ENCODE assay signal across 14 cellular contexts in the genomic region with DNA sequence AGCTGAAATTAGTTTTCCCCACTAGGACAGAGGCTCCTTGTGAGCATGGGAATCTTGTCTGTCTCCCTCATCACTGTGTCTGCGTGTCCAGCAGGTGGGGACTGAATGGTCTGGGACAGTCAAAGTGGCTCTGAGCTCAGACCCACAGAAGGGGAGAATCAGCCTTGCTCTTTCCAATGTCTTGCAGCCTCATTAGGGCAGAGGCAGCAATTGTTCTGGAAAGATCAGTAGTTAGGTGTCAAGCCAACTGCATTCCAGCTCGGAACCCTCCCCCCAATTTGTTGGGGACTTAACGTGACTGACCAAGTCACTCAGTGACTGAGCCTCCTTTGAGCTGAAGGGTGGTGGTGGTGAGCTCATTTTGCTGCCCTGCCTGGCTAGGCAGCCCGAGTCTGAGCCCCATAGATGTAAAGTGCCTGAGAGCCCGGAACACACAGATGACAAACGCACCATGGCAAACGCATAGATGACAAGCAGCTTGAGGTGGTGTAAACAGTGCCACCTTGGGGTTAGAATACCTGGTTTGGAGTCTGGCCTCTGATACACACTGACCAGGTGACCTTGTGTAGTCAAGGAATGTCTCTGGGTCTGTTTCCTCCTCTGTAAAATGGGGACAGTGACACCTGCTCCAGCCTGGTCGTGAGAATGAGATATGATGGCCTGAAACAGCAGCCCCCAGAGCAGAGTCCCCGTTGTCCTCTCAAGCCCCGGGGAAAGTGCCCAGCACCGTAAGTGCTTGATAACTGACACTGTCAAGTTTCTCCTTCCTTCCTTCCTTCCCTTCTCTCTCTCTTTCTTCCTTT. TPM values are rescaled to one million over a fixed set of nuclear protein-coding genes. Genes with fewer than 3 reads are reported as not detected.
DNase-seq lines count a peak whose midpoint lies in the region; ATAC-seq and TF ChIP-seq lines count a peak whose summit lies in the region.
"Had no signal": no experiment of that assay in that cellular context is flagged by ENCODE, and none has a peak within 500 bp of the region (broad histone marks: within the 10 kb centered on the region; RNA-seq: fewer than 3 reads in every experiment).

No MANE protein-coding gene starts in this region.

- H3K36me3 ChIP-seq in Caco-2 (ENCODE audit: control insufficient read depth, insufficient read depth, low read length) (no peaks in the 10 kb centered on the region), GM23338 (ENCODE audit: insufficient read depth) (no peaks in the 10 kb centered on the region), mucosa of descending colon (ENCODE audit: low read depth) (no peaks in the 10 kb centered on the region)
- H3K36me3 ChIP-seq: gastroesophageal sphincter had no signal

- no peaks in the 10 kb centered on the region for H3F3A ChIP-seq in GM23338 (replicated peaks; ENCODE audit: low read depth)

- no peaks in the 10 kb centered on the region for H3K9me3 Mint-ChIP-seq in Caco-2 (ENCODE audit: unreplicated experiment)
- H3K9me3 Mint-ChIP-seq in GM23338 = no peaks in the 10 kb centered on the region
- H3K9me3 Mint-ChIP-seq in activated T-helper 2 cell treated with anti-CD3 and anti-CD28 coated beads, Interferon-gamma antibody, Interleukin-2, Interleukin-4, amounts not matched to agents 10 μg/mL and 5 μg/mL and 100 μg/mL, durations not matched to agents 14 hours and 24 hours and 36 hours = no peaks in the 10 kb centered on the region
- H3K9me3 Mint-ChIP-seq in activated CD4-positive, alpha-beta memory T cell treated with anti-CD3 and anti-CD28 coated beads, Interleukin-2, amount 10 ng/mL, durations not matched to agents 7 days and 5 days = no peaks in the 10 kb centered on the region
- H3K9me3 Mint-ChIP-seq: activated CD4-positive, alpha-beta T cell treated with anti-CD3 and anti-CD28 coated beads, Interleukin-2, amount 10 ng/mL, durations not matched to agents 7 days and 5 days; brain; CD8-positive, alpha-beta memory T cell had no signal

- H3K4me2 ChIP-seq in GM23338 = no peak overlapping the region

- H3K27me3 Mint-ChIP-seq in Caco-2 (ENCODE audit: insufficient read depth, unreplicated experiment) (peaks cover 8% of the 10 kb centered on the region), GM23338 (ENCODE audit: insufficient read depth, low read depth, poor library complexity) (peaks cover 40% of the 10 kb centered on the region)
- peaks cover 29% of the 10 kb centered on the region for H3K27me3 Mint-ChIP-seq in activated T-helper 2 cell treated with anti-CD3 and anti-CD28 coated beads, Interferon-gamma antibody, Interleukin-2, Interleukin-4, amounts not matched to agents 10 μg/mL and 5 μg/mL and 100 μg/mL, durations not matched to agents 14 hours and 24 hours and 36 hours (ENCODE audit: low read depth)
- peaks cover 50% of the 10 kb centered on the region for H3K27me3 Mint-ChIP-seq in activated CD4-positive, alpha-beta memory T cell treated with anti-CD3 and anti-CD28 coated beads, Interleukin-2, amount 10 ng/mL, durations not matched to agents 7 days and 5 days

- ATAC-seq in GM23338 (no peak), mucosa of descending colon (peak; percentile 39), HG03108 (IDR thresholded peaks at IDR 0.05; ENCODE audit: unreplicated experiment) (no peak)
- ATAC-seq: gastroesophageal sphincter, sciatic nerve had no signal

- H4K20me1 ChIP-seq in GM23338 (replicated peaks; ENCODE audit: insufficient read depth) = no peaks in the 10 kb centered on the region

- H3K4me3 Mint-ChIP-seq in Caco-2 (ENCODE audit: unreplicated experiment) (no peak overlapping the region), GM23338 (no peak overlapping the region)
- H3K4me3 Mint-ChIP-seq in activated T-helper 2 cell treated with anti-CD3 and anti-CD28 coated beads, Interferon-gamma antibody, Interleukin-2, Interleukin-4, amounts not matched to agents 10 μg/mL and 5 μg/mL and 100 μg/mL, durations not matched to agents 14 hours and 24 hours and 36 hours (ENCODE audit: low read depth) = no peak overlapping the region
- no peak overlapping the region for H3K4me3 Mint-ChIP-seq in activated CD4-positive, alpha-beta memory T cell treated with anti-CD3 and anti-CD28 coated beads, Interleukin-2, amount 10 ng/mL, durations not matched to agents 7 days and 5 days
- H3K4me3 Mint-ChIP-seq: activated CD4-positive, alpha-beta T cell treated with anti-CD3 and anti-CD28 coated beads, Interleukin-2, amount 10 ng/mL, durations not matched to agents 7 days and 5 days; CD8-positive, alpha-beta memory T cell had no signal

- no peak overlapping the region for H2AFZ ChIP-seq in GM23338

- TF ChIP-seq CTCF in Caco-2 (IDR thresholded peaks at IDR 0.05; ENCODE audit: insufficient read depth in 1 of 2, low read depth in 1 of 2, low read length in 1 of 2, severe bottlenecking in 1 of 2, unreplicated experiment in 1 of 2) (peak; percentile 30 to 46), GM23338 (conservative IDR thresholded peaks at IDR 0.05; ENCODE audit: low read depth in 2 of 2) (peak; percentile 9 to 48; a peak in 2 of 4 replicates), VCaP (conservative IDR thresholded peaks at IDR 0.05) (peak; percentile 66), mucosa of descending colon (IDR thresholded peaks at IDR 0.05) (no peak)

- H3K79me2 ChIP-seq in GM23338 (replicated peaks; ENCODE audit: insufficient read depth) = no peaks in the 10 kb centered on the region

- H3K9me3 ChIP-seq in Caco-2 (no peaks in the 10 kb centered on the region), mucosa of descending colon (no peaks in the 10 kb centered on the region)
- H3K9me3 ChIP-seq: gastroesophageal sphincter had no signal

- H3K4me1 ChIP-seq in Caco-2 (peaks cover 3% of the 10 kb centered on the region; the same call in 1 of the 2 replicates), GM23338 (ENCODE audit: insufficient read depth) (no peaks in the 10 kb centered on the region), mucosa of descending colon (ENCODE audit: low read depth) (no peaks in the 10 kb centered on the region)

- H3K27me3 ChIP-seq in Caco-2 (replicated peaks; ENCODE audit: control insufficient read depth, insufficient read depth, low read length) (no peaks in the 10 kb centered on the region), GM23338 (ENCODE audit: insufficient read depth) (peaks cover 22% of the 10 kb centered on the region)

- POLR2A ChIA-PET in Caco-2 (lab: Charles Lee) = no interaction called here
- POLR2A ChIA-PET in activated CD4-positive, alpha-beta memory T cell treated with anti-CD3 and anti-CD28 coated beads, Interleukin-2, amount 10 ng/mL, durations not matched to agents 7 days and 5 days (lab: Charles Lee) = no interaction called here

- no peak overlapping the region for H3K27ac ChIP-seq in GM23338 (ENCODE audit: low read depth)
- H3K27ac ChIP-seq in VCaP = no peak overlapping the region
- H3K27ac ChIP-seq: gastroesophageal sphincter had no signal

- H3K27ac Mint-ChIP-seq in Caco-2 (ENCODE audit: unreplicated experiment) (no peak overlapping the region), GM23338 (no peak overlapping the region)
- no peak overlapping the region for H3K27ac Mint-ChIP-seq in activated T-helper 2 cell treated with anti-CD3 and anti-CD28 coated beads, Interferon-gamma antibody, Interleukin-2, Interleukin-4, amounts not matched to agents 10 μg/mL and 5 μg/mL and 100 μg/mL, durations not matched to agents 14 hours and 24 hours and 36 hours
- no peak overlapping the region for H3K27ac Mint-ChIP-seq in activated CD4-positive, alpha-beta memory T cell treated with anti-CD3 and anti-CD28 coated beads, Interleukin-2, amount 10 ng/mL, durations not matched to agents 7 days and 5 days
- H3K27ac Mint-ChIP-seq: activated CD4-positive, alpha-beta T cell treated with anti-CD3 and anti-CD28 coated beads, Interleukin-2, amount 10 ng/mL, durations not matched to agents 7 days and 5 days had no signal

- intact Hi-C loops in Caco-2 (cut with micrococcal nuclease; ENCODE audit: unreplicated experiment) = loop anchor here (5.0 kb wide), 2 partner anchors 37 to 528 kb away; no protein-coding TSS in a partner anchor
- intact Hi-C loops in mucosa of descending colon (cut with DNase I, micrococcal nuclease) = loop anchor here in 1 of 2 donors (10.0 kb wide), 2 partner anchors 105 to 525 kb away; no protein-coding TSS in a partner anchor
- intact Hi-C loops in activated T-helper 2 cell treated with anti-CD3 and anti-CD28 coated beads, Interferon-gamma antibody, Interleukin-2, Interleukin-4, amounts not matched to agents 10 μg/mL and 5 μg/mL and 100 μg/mL, durations not matched to agents 14 hours and 24 hours and 36 hours (cut with micrococcal nuclease) = loop anchor here (5.0 kb wide), 4 partner anchors 148 to 613 kb away; no protein-coding TSS in a partner anchor

- CTCF ChIA-PET in Caco-2 (lab: Charles Lee) = interaction anchor here (0.7 to 1.6 kb wide), 8 partner anchors 16 to 612 kb away, joined by 3 to 14 read pairs (median 4); a partner anchor contains a TSS
- CTCF ChIA-PET in activated CD4-positive, alpha-beta memory T cell treated with anti-CD3 and anti-CD28 coated beads, Interleukin-2, amount 10 ng/mL, durations not matched to agents 7 days and 5 days (lab: Charles Lee) = interaction anchor here (1.1 to 1.5 kb wide), 2 partner anchors 8 to 612 kb away, joined by 3 to 8 read pairs; no protein-coding TSS in a partner anchor

- H3K4me1 Mint-ChIP-seq in Caco-2 (ENCODE audit: low read depth, unreplicated experiment) (no peaks in the 10 kb centered on the region), GM23338 (peaks cover 5% of the 10 kb centered on the region; the same call in 2 of the 3 replicates)
- no peaks in the 10 kb centered on the region for H3K4me1 Mint-ChIP-seq in activated T-helper 2 cell treated with anti-CD3 and anti-CD28 coated beads, Interferon-gamma antibody, Interleukin-2, Interleukin-4, amounts not matched to agents 10 μg/mL and 5 μg/mL and 100 μg/mL, durations not matched to agents 14 hours and 24 hours and 36 hours (ENCODE audit: low read depth)
- H3K4me1 Mint-ChIP-seq in activated CD4-positive, alpha-beta memory T cell treated with anti-CD3 and anti-CD28 coated beads, Interleukin-2, amount 10 ng/mL, durations not matched to agents 7 days and 5 days = no peaks in the 10 kb centered on the region
- H3K4me1 Mint-ChIP-seq: activated CD4-positive, alpha-beta T cell treated with anti-CD3 and anti-CD28 coated beads, Interleukin-2, amount 10 ng/mL, durations not matched to agents 7 days and 5 days had no signal

- H3K4me3 ChIP-seq in Caco-2 (ENCODE audit: low read depth, low read length) (no peak overlapping the region), GM23338 (no peak overlapping the region), mucosa of descending colon (no peak overlapping the region)
- H3K4me3 ChIP-seq: gastroesophageal sphincter had no signal

- BruUV-seq in Caco-2 (replicated peaks; lab: Mats Ljungman, UMichigan) = no TSS peak

- DNase-seq in Caco-2 (peak in 1 of 2 experiments; percentile 49), GM23338 (ENCODE audit: low spot score) (no peak), mucosa of descending colon (peak in 1 of 3 donors; percentile 12)
- DNase-seq in activated T-helper 2 cell treated with anti-CD3 and anti-CD28 coated beads, Interferon-gamma antibody, Interleukin-2, Interleukin-4, amounts not matched to agents 10 μg/mL and 5 μg/mL and 100 μg/mL, durations not matched to agents 14 hours and 24 hours and 36 hours (ENCODE audit: low spot score) = no peak
- DNase-seq in activated CD4-positive, alpha-beta memory T cell treated with anti-CD3 and anti-CD28 coated beads, Interleukin-2, amount 10 ng/mL, durations not matched to agents 7 days and 5 days = no peak
- DNase-seq: activated CD4-positive, alpha-beta T cell treated with anti-CD3 and anti-CD28 coated beads, Interleukin-2, amount 10 ng/mL, durations not matched to agents 7 days and 5 days; activated gamma-delta T cell treated with Interleukin-2 at 50 U/mL for 16 hours; CD8-positive, alpha-beta memory T cell; T-helper 1 cell had no signal

- H3K36me3 Mint-ChIP-seq in Caco-2 (ENCODE audit: insufficient read depth, unreplicated experiment) (no peaks in the 10 kb centered on the region), GM23338 (ENCODE audit: low read depth) (no peaks in the 10 kb centered on the region)
- no peaks in the 10 kb centered on the region for H3K36me3 Mint-ChIP-seq in activated T-helper 2 cell treated with anti-CD3 and anti-CD28 coated beads, Interferon-gamma antibody, Interleukin-2, Interleukin-4, amounts not matched to agents 10 μg/mL and 5 μg/mL and 100 μg/mL, durations not matched to agents 14 hours and 24 hours and 36 hours (ENCODE audit: low read depth)
- no peaks in the 10 kb centered on the region for H3K36me3 Mint-ChIP-seq in activated CD4-positive, alpha-beta memory T cell treated with anti-CD3 and anti-CD28 coated beads, Interleukin-2, amount 10 ng/mL, durations not matched to agents 7 days and 5 days (ENCODE audit: low read depth)
- H3K36me3 Mint-ChIP-seq: brain; CD8-positive, alpha-beta memory T cell had no signal

- H3K9me2 ChIP-seq in GM23338 (ENCODE audit: insufficient read depth) = no peaks in the 10 kb centered on the region

RNA-seq across cellular contexts. Expression of a gene that starts 2.7 kb away (rescaled TPM):
- total RNA-seq in Caco-2 (2022) (1.6 and 2.1 TPM in 2 replicates), mucosa of descending colon (1 to 10 TPM in 2 of 3 donors, under 1 TPM in 1; 0.20 to 3.1 (median 1.5) TPM)
- total RNA-seq in GM23338 (2014; rRNA removed; shearing (Covaris generic)) = 2.4 and 8.3 TPM in 2 replicates
- polyA plus RNA-seq in GM23338 (2016; fragmentation: Nextera tagmentation; extraction: Ambion mirVana) = 0.30 and 0.47 TPM in 2 replicates
- total RNA-seq in activated T-helper 2 cell treated with anti-CD3 and anti-CD28 coated beads, Interferon-gamma antibody, Interleukin-2, Interleukin-4, amounts not matched to agents 10 μg/mL and 5 μg/mL and 100 μg/mL, durations not matched to agents 14 hours and 24 hours and 36 hours = 0.02 and 0.05 TPM in 2 replicates
- under 1 TPM; 0.10 to 0.18 TPM for total RNA-seq in activated CD4-positive, alpha-beta memory T cell treated with anti-CD3 and anti-CD28 coated beads, Interleukin-2, amount 10 ng/mL, durations not matched to agents 7 days and 5 days
- total RNA-seq: activated CD4-positive, alpha-beta T cell treated with anti-CD3 and anti-CD28 coated beads, Interleukin-2, amount 10 ng/mL, durations not matched to agents 7 days and 5 days; CD8-positive, alpha-beta memory T cell had no signal
- polyA plus RNA-seq: CD8-positive, alpha-beta memory T cell had no signal
